1 cellular context compared by ENCODE assay signal in genomic region chr3:184085389-184085852, GRCh38.
TF ChIP-seq lines count a peak whose summit lies in the region.

No MANE protein-coding gene starts in this region.

TF ChIP-seq in HCT116, 20 proteins besides CTCF, POLR2A, EP300 and RAD21 (continued from another document):
- TF ChIP-seq SIN3A (IDR thresholded peaks at IDR 0.05; ENCODE audit: low read depth) (no peak), ZFX (IDR thresholded peaks at IDR 0.05) (no peak)
TF ChIP-seq in HCT116: peak in this region for 5.
